Comparison of ENCODE assay signal across 8 cellular contexts in genomic region chr11:22304337-22304961, GRCh38. TPM values are rescaled to one million over a fixed set of nuclear protein-coding genes. Genes with fewer than 3 reads are reported as not detected.
DNase-seq lines count a peak whose midpoint lies in the region; FAIRE-seq and TF ChIP-seq lines count a peak whose summit lies in the region.

No MANE protein-coding gene starts in this region.

- 41 to 51% (median 45%) methylated on average over 5 of the region's 5 CpGs for WGBS in stomach, 5 donors

- no peak overlapping the region for H3K4me3 ChIP-seq in stomach

- TF ChIP-seq POLR2A in stomach (IDR thresholded peaks at IDR 0.05), result no peak

- TF ChIP-seq EP300 in stomach (IDR thresholded peaks at IDR 0.05), result no peak

- H3K27ac ChIP-seq in stomach, result no peak overlapping the region

- no peaks in the 10 kb centered on the region for H3K27me3 ChIP-seq in stomach

- no peaks in the 10 kb centered on the region for H3K36me3 ChIP-seq in stomach

- no peaks in the 10 kb centered on the region for H3K4me1 ChIP-seq in stomach

- FAIRE-seq in GM19239 (lab: Jason Lieb, UNC) (peak; percentile 74), frontal cortex (lab: Jason Lieb, UNC) (peak; percentile 94)

- DNase-seq in AG20443 (ENCODE audit: low spot score), result peak; percentile 22
- no peak for DNase-seq in GM19239 (ENCODE audit: insufficient read length, low spot score)
- peak; percentile 21 for DNase-seq in MV-4-11 (lab: John Stamatoyannopoulos, UW)
- DNase-seq in SKM-1 (lab: John Stamatoyannopoulos, UW; ENCODE audit: unreplicated experiment), result peak; percentile 21
- DNase-seq in frontal cortex (ENCODE audit: low spot score in 2 of 2), result peak; percentile 9 to 12
- DNase-seq in stomach, result no peak
- no peak for DNase-seq in activated CD4-positive, alpha-beta T cell treated with anti-CD3 and anti-CD28 coated beads for 48 hours
- no peak for DNase-seq in activated naive CD4-positive, alpha-beta T cell (lab: John Stamatoyannopoulos, UW)

- intact Hi-C loops in stomach (cut with DNase I; ENCODE audit: low total_unique reads), result no loop called here

- H3K9me3 ChIP-seq in stomach, result no peaks in the 10 kb centered on the region

- TF ChIP-seq CTCF in stomach (IDR thresholded peaks at IDR 0.05), result peak in 5 of 7 experiments; percentile 32 to 78 (median 65)

RNA-seq across cellular contexts. Expression of gene SLC17A6, which starts 33.7 kb away (rescaled TPM):
- total RNA-seq in frontal cortex (11.8 TPM), stomach (not detected)
- not detected for polyA plus RNA-seq in stomach

Comparison
In these comparisons a context has a peak if more than half of its experiments do, and no peak if none do; other contexts are left out.
1. DNase-seq: peak in AG20443 (single experiment), MV-4-11 (single experiment), SKM-1 (single experiment) and frontal cortex (2 of 2); none in GM19239 (single experiment), stomach (single experiment), activated CD4-positive, alpha-beta T cell treated with anti-CD3 and anti-CD28 coated beads for 48 hours (single experiment) and activated naive CD4-positive, alpha-beta T cell (0 of 4).
2. RNA of gene SLC17A6, which starts 33.7 kb away (total RNA-seq): 11.8 TPM in frontal cortex (single experiment); not detected in stomach; every median in the first group is over 10 times any median in the second.